ENCODE assay signal across 13 cellular contexts in genomic region chr17:1518410-1518809, GRCh38. TPM values are rescaled to one million over a fixed set of nuclear protein-coding genes. Genes with fewer than 3 reads are reported as not detected.
DNase-seq lines count a peak whose midpoint lies in the region; ATAC-seq, FAIRE-seq and TF ChIP-seq lines count a peak whose summit lies in the region.
"Had no signal": no experiment of that assay in that cellular context is flagged by ENCODE, and none has a peak within 500 bp of the region (broad histone marks: within the 10 kb centered on the region; RNA-seq: fewer than 3 reads in every experiment).

No MANE protein-coding gene starts in this region.

- H3K27me3 Mint-ChIP-seq in CD8-positive, alpha-beta T cell (ENCODE audit: low read depth), result no peaks in the 10 kb centered on the region
- H3K27me3 Mint-ChIP-seq in HFFc6 (ENCODE audit: insufficient read depth) (peaks cover 2% of the 10 kb centered on the region; the same call in 1 of the 2 replicates), nephron (ENCODE audit: low read depth) (no peaks in the 10 kb centered on the region)
- H3K27me3 Mint-ChIP-seq in activated naive CD8-positive, alpha-beta T cell, result no peaks in the 10 kb centered on the region

- 71% methylated on average over 2 of the region's 2 CpGs for WGBS in suprapubic skin
- WGBS in right lobe of liver (ENCODE audit: insufficient coverage, low coverage, low lambda C conversion rate, missing lambda C conversion rate), result 78% methylated on average over 2 of the region's 2 CpGs

- no peaks in the 10 kb centered on the region for H3K27me3 ChIP-seq in CD8-positive, alpha-beta T cell (ENCODE audit: insufficient read depth, low read length)
- H3K27me3 ChIP-seq in suprapubic skin, result no peaks in the 10 kb centered on the region
- H3K27me3 ChIP-seq in right lobe of liver, result no peaks in the 10 kb centered on the region
- H3K27me3 ChIP-seq: cardiac muscle cell had no signal

- H3K4me1 Mint-ChIP-seq in CD8-positive, alpha-beta T cell (ENCODE audit: low read depth), result peaks cover 23% of the 10 kb centered on the region
- H3K4me1 Mint-ChIP-seq in HFFc6 (ENCODE audit: low read depth) (peaks cover 17% of the 10 kb centered on the region), nephron (peaks cover 48% of the 10 kb centered on the region)
- H3K4me1 Mint-ChIP-seq in activated naive CD8-positive, alpha-beta T cell (ENCODE audit: low read depth), result peaks cover 30% of the 10 kb centered on the region

- H3K4me3 ChIP-seq in CD8-positive, alpha-beta T cell (ENCODE audit: low read depth, low read length), result no peak overlapping the region
- H3K4me3 ChIP-seq in suprapubic skin (no peak overlapping the region), right lobe of liver (no peak overlapping the region)
- H3K4me3 ChIP-seq: thoracic aorta had no signal

- peak overlapping the region; percentile 18 for H3K27ac Mint-ChIP-seq in CD8-positive, alpha-beta T cell
- H3K27ac Mint-ChIP-seq in HFFc6, result peak overlapping the region; percentile 51
- peak overlapping the region; percentile 28 for H3K27ac Mint-ChIP-seq in activated naive CD8-positive, alpha-beta T cell
- peak overlapping the region in 2 of 3 experiments; percentile 78 to 87 for H3K27ac Mint-ChIP-seq in nephron

- H3K4me1 ChIP-seq in CD8-positive, alpha-beta T cell (ENCODE audit: insufficient read depth, low read length), result peaks cover 20% of the 10 kb centered on the region
- peaks cover 33% of the 10 kb centered on the region for H3K4me1 ChIP-seq in suprapubic skin
- peaks cover 0 to 19% (median 0%) of the 10 kb centered on the region in 4 donors for H3K4me1 ChIP-seq in right lobe of liver

- intact Hi-C loops in CD8-positive, alpha-beta T cell (cut with DNase I, micrococcal nuclease), result loop anchor here (5.0 kb wide), 2 partner anchors 129 to 241 kb away; partner anchors contain the start of genes TRARG1 (in 2 of the 2), RILP (in 1 of the 2) and SCARF1 (in 1 of the 2)
- intact Hi-C loops in right lobe of liver (cut with DNase I), result loop anchor here (10.0 kb wide), 2 partner anchors 154 to 244 kb away; partner anchors contain the start of genes BHLHA9 (in 1 of the 2) and TRARG1 (in 1 of the 2)

- no peaks in the 10 kb centered on the region for H3K9me3 ChIP-seq in CD8-positive, alpha-beta T cell (ENCODE audit: low read length)
- H3K9me3 ChIP-seq in suprapubic skin (no peaks in the 10 kb centered on the region), right lobe of liver (no peaks in the 10 kb centered on the region)
- H3K9me3 ChIP-seq: thoracic aorta had no signal

- TF ChIP-seq EP300 in suprapubic skin (IDR thresholded peaks at IDR 0.05), result no peak

- peaks cover 3% of the 10 kb centered on the region for H3K36me3 ChIP-seq in CD8-positive, alpha-beta T cell (ENCODE audit: insufficient read depth, low read length)
- peaks cover 33% of the 10 kb centered on the region for H3K36me3 ChIP-seq in suprapubic skin
- peaks cover 0 to 8% (median 0%) of the 10 kb centered on the region in 4 donors for H3K36me3 ChIP-seq in right lobe of liver
- H3K36me3 ChIP-seq: cardiac muscle cell had no signal

- DNase-seq in CD8-positive, alpha-beta T cell, result no peak
- DNase-seq in HFFc6 (no peak), HTR-8/SVneo (ENCODE audit: insufficient read length, low spot score) (no peak), suprapubic skin (ENCODE audit: low spot score in 2 of 2) (no peak), right lobe of liver (no peak)
- DNase-seq: kidney glomerular epithelial cell, NCI-H1105 treated with DMSO at 0.1 percent for 48 hours, NCI-H446 had no signal

- H3K27ac ChIP-seq in CD8-positive, alpha-beta T cell (ENCODE audit: low read depth, low read length), result no peak overlapping the region
- H3K27ac ChIP-seq in suprapubic skin (no peak overlapping the region), right lobe of liver (no peak overlapping the region)
- H3K27ac ChIP-seq: cardiac muscle cell, thoracic aorta had no signal

- H3K36me3 Mint-ChIP-seq in CD8-positive, alpha-beta T cell, result peaks cover 35% of the 10 kb centered on the region
- peaks cover 16% of the 10 kb centered on the region; the same call in 1 of the 2 replicates for H3K36me3 Mint-ChIP-seq in HFFc6 (ENCODE audit: low read depth)
- H3K36me3 Mint-ChIP-seq in activated naive CD8-positive, alpha-beta T cell, result no peaks in the 10 kb centered on the region
- H3K36me3 Mint-ChIP-seq in nephron (ENCODE audit: low read depth), result peaks cover 11% of the 10 kb centered on the region

- H3K4me3 Mint-ChIP-seq in CD8-positive, alpha-beta T cell, result peak overlapping the region; percentile 79
- H3K4me3 Mint-ChIP-seq in HFFc6 (peak overlapping the region; percentile 94), nephron (peak overlapping the region; percentile 76 to 84 (median 84))
- H3K4me3 Mint-ChIP-seq in activated naive CD8-positive, alpha-beta T cell, result peak overlapping the region; percentile 81

- no peak for ATAC-seq in CD8-positive, alpha-beta T cell
- ATAC-seq in right lobe of liver, result no peak

- TF ChIP-seq CTCF in CD8-positive, alpha-beta T cell (IDR thresholded peaks at IDR 0.05), result no peak
- TF ChIP-seq CTCF in HFFc6 (IDR thresholded peaks at IDR 0.05) (no peak), nephron (IDR thresholded peaks at IDR 0.05; ENCODE audit: unreplicated experiment in 3 of 3) (no peak), suprapubic skin (IDR thresholded peaks at IDR 0.05) (no peak), right lobe of liver (IDR thresholded peaks at IDR 0.05) (no peak)

- CTCF ChIA-PET in CD8-positive, alpha-beta T cell (lab: Charles Lee), result interaction anchor here (1.1 to 3.1 kb wide), 4 partner anchors 15 to 156 kb away, joined by 3 to 14 read pairs (median 5); no protein-coding TSS in a partner anchor

- TF ChIP-seq POLR2A in suprapubic skin (IDR thresholded peaks at IDR 0.05), result no peak
- no peak for TF ChIP-seq POLR2A in right lobe of liver (IDR thresholded peaks at IDR 0.05)

- no peaks in the 10 kb centered on the region for H3K9me3 Mint-ChIP-seq in CD8-positive, alpha-beta T cell
- no peaks in the 10 kb centered on the region for H3K9me3 Mint-ChIP-seq in HFFc6
- H3K9me3 Mint-ChIP-seq in activated naive CD8-positive, alpha-beta T cell (ENCODE audit: low read depth), result no peaks in the 10 kb centered on the region
- H3K9me3 Mint-ChIP-seq in nephron, result no peaks in the 10 kb centered on the region

- FAIRE-seq in HTR-8/SVneo (lab: Jason Lieb, UNC), result no peak
- FAIRE-seq: D721Med had no signal

- POLR2A ChIA-PET in CD8-positive, alpha-beta T cell (lab: Charles Lee), result no interaction called here

RNA-seq across cellular contexts. Expression of gene INPP5K, which starts 2.0 kb away (rescaled TPM):
- total RNA-seq in CD8-positive, alpha-beta T cell, result 100 to 1,000 TPM; 204 to 221 TPM
- total RNA-seq in HFFc6 (2021; fragmentation: NEBNext Ultra II Directional; extraction: Animal tissue kit (Norgen Biotek cat#: 25700)), result 10 to 100 TPM; 18.2 to 23.5 (median 20.3) TPM
- total RNA-seq in suprapubic skin (100 to 1,000 TPM in 3 of 4 donors, 10 to 100 TPM in 1; 91.8 to 160 (median 123) TPM), right lobe of liver (10 to 100 TPM; 12.7 to 22.6 (median 18.2) TPM)

RNA-seq across cellular contexts. Expression of gene MYO1C, which starts 25.9 kb away (rescaled TPM):
- total RNA-seq in CD8-positive, alpha-beta T cell, result 10 to 100 TPM in 1 of 2 experiments, 1 to 10 TPM in 1; 9.1 to 11.4 TPM
- total RNA-seq in HFFc6 (2021; fragmentation: NEBNext Ultra II Directional; extraction: Animal tissue kit (Norgen Biotek cat#: 25700)), result 100 to 1,000 TPM; 310 to 400 (median 328) TPM
- total RNA-seq in suprapubic skin, result 100 to 1,000 TPM in 2 of 4 donors, 10 to 100 TPM in 2; 74.9 to 116 (median 103) TPM
- total RNA-seq in right lobe of liver, result 10 to 100 TPM; 56.6 to 94.7 (median 68.3) TPM

RNA-seq across cellular contexts. Expression of gene PITPNA, which starts 44.2 kb away (rescaled TPM):
- total RNA-seq in CD8-positive, alpha-beta T cell, result 10 to 100 TPM; 25.6 to 27.2 TPM
- 10 to 100 TPM; 59.5 to 75.9 (median 67.7) TPM for total RNA-seq in HFFc6 (2021; fragmentation: NEBNext Ultra II Directional; extraction: Animal tissue kit (Norgen Biotek cat#: 25700))
- total RNA-seq in suprapubic skin, result 10 to 100 TPM; 49.6 to 71.9 (median 61.5) TPM
- 10 to 100 TPM; 24.0 to 43.4 (median 29.8) TPM for total RNA-seq in right lobe of liver

Comparison
In these comparisons a context has a peak if more than half of its experiments do, and no peak if none do; other contexts are left out.
1. H3K27ac Mint-ChIP-seq: peak in every context shown above with its lines; median percentile 82 in nephron; 51 in HFFc6; 28 in activated naive CD8-positive, alpha-beta T cell; 18 in CD8-positive, alpha-beta T cell.
2. RNA of gene MYO1C, which starts 25.9 kb away (total RNA-seq): 310 to 400 TPM in HFFc6, 74.9 to 116 TPM in suprapubic skin and 56.6 to 94.7 TPM in right lobe of liver; 9.1 to 11.4 TPM in CD8-positive, alpha-beta T cell; every median in the first group is over 4 times any median in the second.
3. Peak in every context shown above with its lines, with median percentiles within 50 percentile points of each other: H3K4me3 Mint-ChIP-seq.